In the genomic region with DNA sequence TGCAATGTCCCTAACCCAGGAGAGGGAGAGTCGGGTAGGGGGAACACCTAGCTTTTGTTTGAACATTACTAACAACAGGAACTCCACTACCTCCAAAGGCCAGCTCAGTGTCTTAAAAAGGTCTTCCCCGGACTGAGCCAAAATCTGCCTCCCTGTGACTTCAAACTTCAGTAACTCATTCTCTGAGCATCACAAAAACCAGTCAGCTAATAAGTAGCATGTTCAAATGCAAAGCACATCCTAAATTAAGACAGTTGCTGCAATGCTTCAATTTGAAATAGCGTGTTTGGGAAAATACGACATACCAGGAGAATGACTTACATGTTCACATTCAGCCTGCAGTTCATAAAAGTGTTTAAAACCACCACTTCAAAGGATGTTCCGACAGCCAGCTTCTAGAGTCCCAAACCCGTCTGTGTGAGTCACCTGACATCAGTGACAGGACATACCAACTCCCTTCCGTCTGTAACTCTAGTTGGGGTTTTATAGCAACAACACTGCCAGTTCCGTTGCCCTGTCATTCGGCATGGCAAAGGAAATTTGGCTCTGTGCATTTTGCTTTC, we compare ENCODE assay signal across 8 cellular contexts. TPM values are rescaled to one million over a fixed set of nuclear protein-coding genes. Genes with fewer than 3 reads are reported as not detected.
DNase-seq lines count a peak whose midpoint lies in the region; ATAC-seq, FAIRE-seq and TF ChIP-seq lines count a peak whose summit lies in the region.

No MANE protein-coding gene starts in this region.

- peak in 1 of 2 experiments; percentile 34; a peak in 3 of 5 replicates for TF ChIP-seq RAD21 in A549 (conservative IDR thresholded peaks at IDR 0.05 in 1 of 2, IDR thresholded peaks at IDR 0.05 in 1 of 2)
- no peak for TF ChIP-seq RAD21 in HepG2 (CRISPR knock-in tag; IDR thresholded peaks at IDR 0.05)

- BruUV-seq in OCI-LY7 (replicated peaks; lab: Mats Ljungman, UMichigan) (no TSS peak), HepG2 (replicated peaks; lab: Mats Ljungman, UMichigan) (no TSS peak)

- H3K9ac ChIP-seq in HepG2 (ENCODE audit: insufficient read depth, low read depth, low read length): peak overlapping the region; percentile 69
- no peak overlapping the region for H3K9ac ChIP-seq in kidney (ENCODE audit: low read length in 2 of 2)

- H3K9me3 ChIP-seq in A549 (peaks cover 13% of the 10 kb centered on the region), OCI-LY7 (ENCODE audit: low read length) (no peaks in the 10 kb centered on the region), ascending aorta (no peaks in the 10 kb centered on the region), HepG2 (ENCODE audit: low read length) (no peaks in the 10 kb centered on the region), transverse colon (no peaks in the 10 kb centered on the region), kidney (ENCODE audit: control insufficient read depth in 1 of 2, low read length in 2 of 2) (no peaks in the 10 kb centered on the region)

- POLR2A ChIA-PET in A549 (lab: Yijun Ruan, JAX): interaction anchor here (0.7 to 3.9 kb wide), 12 partner anchors 8 to 642 kb away, joined by 3 to 37 read pairs (median 4); partner anchors contain the start of gene ZFP36L1
- POLR2A ChIA-PET in OCI-LY7 (lab: Charles Lee): interaction anchor here (0.7 to 0.8 kb wide), 2 partner anchors 8 to 123 kb away, joined by 3 to 4 read pairs; no protein-coding TSS in a partner anchor
- POLR2A ChIA-PET in HepG2 (lab: Yijun Ruan, JAX): interaction anchor here (0.6 to 8.6 kb wide), 19 partner anchors 11 to 607 kb away, joined by 3 to 244 read pairs (median 3); partner anchors contain the start of gene ZFP36L1

- TF ChIP-seq POLR2A in A549 (IDR thresholded peaks at IDR 0.05; ENCODE audit: low read length): no peak
- peak in 1 of 2 experiments; percentile 56; a peak in 1 of 4 replicates for TF ChIP-seq POLR2A in HepG2 (IDR thresholded peaks at IDR 0.05; ENCODE audit: insufficient read depth in 1 of 2, low read depth in 2 of 2, low read length in 2 of 2)
- TF ChIP-seq POLR2A in transverse colon (IDR thresholded peaks at IDR 0.05): peak; percentile 38

- no peaks in the 10 kb centered on the region for H3K36me3 ChIP-seq in OCI-LY7 (ENCODE audit: insufficient read depth, low read length)
- no peaks in the 10 kb centered on the region for H3K36me3 ChIP-seq in ascending aorta
- no peaks in the 10 kb centered on the region for H3K36me3 ChIP-seq in HepG2 (replicated peaks in 1 of 2; ENCODE audit: control insufficient read depth in 1 of 2, insufficient read depth in 2 of 2, low read length in 2 of 2)
- H3K36me3 ChIP-seq in transverse colon: no peaks in the 10 kb centered on the region
- no peaks in the 10 kb centered on the region for H3K36me3 ChIP-seq in kidney (ENCODE audit: control insufficient read depth in 1 of 2, insufficient read depth in 2 of 2, low read length in 2 of 2)

- 19% methylated on average over 9 of the region's 9 CpGs for WGBS in A549 (ENCODE audit: missing lambda C conversion rate)
- 3% methylated on average over 9 of the region's 9 CpGs for WGBS in HepG2 (ENCODE audit: low lambda C conversion rate)
- 8 to 24% methylated on average over 2 to 9 of the region's 9 CpGs for WGBS in transverse colon (ENCODE audit: low coverage in 1 of 2), 2 donors

- TF ChIP-seq EP300 in A549 (IDR thresholded peaks at IDR 0.05) (peak; percentile 65 to 84; a peak in 3 of 5 replicates), HepG2 (IDR thresholded peaks at IDR 0.05; ENCODE audit: low read depth in 2 of 2, low read length in 2 of 2) (peak in 1 of 2 experiments; percentile 71; a peak in 2 of 4 replicates), HepG2 (CRISPR knock-in tag; IDR thresholded peaks at IDR 0.05; ENCODE audit: borderline replicate concordance) (peak; percentile 64; the same call in 1 of the 2 replicates), transverse colon (IDR thresholded peaks at IDR 0.05; ENCODE audit: low read depth) (peak; percentile 1)

- ATAC-seq in A549 (0 out of 6 replicates have a peak, but pooled peaks of 1 of the 2 experiments have one; percentile 2), HepG2 (peak; percentile 5; the same call in 2 of the 3 replicates), GM21786 (IDR thresholded peaks at IDR 0.05; ENCODE audit: unreplicated experiment) (no peak)

- H3K79me2 ChIP-seq in OCI-LY7 (ENCODE audit: insufficient read depth, low read depth, low read length): no peaks in the 10 kb centered on the region
- H3K79me2 ChIP-seq in HepG2 (ENCODE audit: insufficient read depth, low read length): no peaks in the 10 kb centered on the region

- H3K4me1 ChIP-seq in A549 (peaks cover 64% of the 10 kb centered on the region), OCI-LY7 (ENCODE audit: insufficient read depth, low read length, poor library complexity, severe bottlenecking) (peaks cover 24% of the 10 kb centered on the region), ascending aorta (peaks cover 11 to 27% of the 10 kb centered on the region in 2 donors), HepG2 (ENCODE audit: insufficient read depth, low read length) (peaks cover 90% of the 10 kb centered on the region), transverse colon (peaks cover 32 to 64% (median 46%) of the 10 kb centered on the region in 4 donors), kidney (ENCODE audit: control insufficient read depth in 1 of 2, insufficient read depth in 1 of 2, low read depth in 1 of 2, low read length in 2 of 2) (peaks cover 41 to 47% of the 10 kb centered on the region in 2 donors)

- TF ChIP-seq CTCF in A549 (IDR thresholded peaks at IDR 0.05): no peak
- no peak for TF ChIP-seq CTCF in OCI-LY7 (conservative IDR thresholded peaks at IDR 0.05; ENCODE audit: low read length)
- TF ChIP-seq CTCF in ascending aorta (IDR thresholded peaks at IDR 0.05): no peak
- no peak for TF ChIP-seq CTCF in HepG2 (CRISPR knock-in tag; IDR thresholded peaks at IDR 0.05)
- no peak for TF ChIP-seq CTCF in transverse colon (IDR thresholded peaks at IDR 0.05)
- no peak for TF ChIP-seq CTCF in kidney (IDR thresholded peaks at IDR 0.05; ENCODE audit: borderline replicate concordance, extremely low read depth, insufficient read depth)

- H3K27me3 ChIP-seq in ascending aorta (no peaks in the 10 kb centered on the region), HepG2 (ENCODE audit: control insufficient read depth in 1 of 2, insufficient read depth in 2 of 2, low read length in 2 of 2) (no peaks in the 10 kb centered on the region), transverse colon (no peaks in the 10 kb centered on the region)

- no peaks in the 10 kb centered on the region for H3K9me2 ChIP-seq in OCI-LY7 (ENCODE audit: insufficient read depth, low read length)

- FAIRE-seq in A549 (lab: Jason Lieb, UNC): peak; percentile 84
- peak; percentile 63 for FAIRE-seq in HepG2 (lab: Jason Lieb, UNC)
- no peak for FAIRE-seq in kidney (lab: Jason Lieb, UNC)

- in situ Hi-C loops in HepG2 (cut with HindIII; ENCODE audit: extremely low pct_ligation_motif_present, low pct_unique_long_range_greater_than_20kb) (no loop called here), transverse colon (cut with MboI; ENCODE audit: low pct_ligation_motif_present in 1 of 4, low pct_unique_long_range_greater_than_20kb in 1 of 4, low sequenced_read_pairs in 3 of 4) (loop anchor here in 2 of 4 donors (10.0 kb wide), 1 partner anchor 535 kb away; no protein-coding TSS in a partner anchor)

- peak overlapping the region; percentile 94 to 100 for H3K27ac ChIP-seq in A549
- no peak overlapping the region for H3K27ac ChIP-seq in OCI-LY7 (ENCODE audit: low read depth, low read length, poor library complexity, severe bottlenecking)
- peak overlapping the region; percentile 74 to 77 for H3K27ac ChIP-seq in ascending aorta
- H3K27ac ChIP-seq in HepG2 (ENCODE audit: extremely low read length, insufficient read depth, low read length): peak overlapping the region; percentile 69
- H3K27ac ChIP-seq in transverse colon: peak overlapping the region; percentile 97 to 100 (median 98)
- peak overlapping the region in 1 of 2 donors; percentile 11 for H3K27ac ChIP-seq in kidney (ENCODE audit: low read depth in 2 of 2, low read length in 2 of 2)

- CTCF ChIA-PET in A549 (lab: Yijun Ruan, JAX) (interaction anchor here (0.7 to 4.2 kb wide), 10 partner anchors 9 to 942 kb away, joined by 3 to 16 read pairs (median 3); no protein-coding TSS in a partner anchor), OCI-LY7 (lab: Charles Lee; ENCODE audit: unreplicated experiment) (interaction anchor here (0.6 to 1.3 kb wide), 3 partner anchors 10 to 95 kb away, joined by 3 to 6 read pairs (median 3); no protein-coding TSS in a partner anchor), HepG2 (lab: Yijun Ruan, JAX; ENCODE audit: low intra/inter-chr PET ratio, low total read pairs) (interaction anchor here (0.8 to 2.3 kb wide), 2 partner anchors 9 to 63 kb away, joined by 4 to 10 read pairs; no protein-coding TSS in a partner anchor)

- no peak overlapping the region for H3K4me3 ChIP-seq in A549
- H3K4me3 ChIP-seq in OCI-LY7 (ENCODE audit: low read depth, low read length, poor library complexity, severe bottlenecking): no peak overlapping the region
- peak overlapping the region in 1 of 2 donors; percentile 15 for H3K4me3 ChIP-seq in ascending aorta
- peak overlapping the region; percentile 37 to 65 (median 51) for H3K4me3 ChIP-seq in HepG2 (replicated peaks in 1 of 3; ENCODE audit: insufficient read depth in 1 of 3, low read depth in 2 of 3, low read length in 3 of 3)
- no peak overlapping the region for H3K4me3 ChIP-seq in transverse colon
- no peak overlapping the region for H3K4me3 ChIP-seq in kidney (ENCODE audit: low read length in 2 of 2)

- H4K20me1 ChIP-seq in OCI-LY7 (ENCODE audit: insufficient read depth, low read length) (no peaks in the 10 kb centered on the region), HepG2 (ENCODE audit: insufficient read depth, low read length) (no peaks in the 10 kb centered on the region)

- H2AFZ ChIP-seq in OCI-LY7 (ENCODE audit: low read length): peak overlapping the region; percentile 82; the same call in 1 of the 2 replicates
- peak overlapping the region; percentile 24 for H2AFZ ChIP-seq in HepG2 (ENCODE audit: low read length)

- peak in 1 of 2 experiments; percentile 76 for DNase-seq in A549 (ENCODE audit: low read depth in 1 of 2, low spot score in 1 of 2)
- no peak for DNase-seq in OCI-LY7 (ENCODE audit: low spot score)
- DNase-seq in ascending aorta (ENCODE audit: low spot score in 2 of 2): peak in 1 of 2 donors; percentile 81
- peak; percentile 96 for DNase-seq in HepG2 (ENCODE audit: low spot score)
- peak; percentile 66 for DNase-seq in transverse colon
- DNase-seq in NCI-H69 (lab: John Stamatoyannopoulos, UW): no peak
- no peak for DNase-seq in kidney

- H3K4me2 ChIP-seq in A549 (peak overlapping the region; percentile 66), OCI-LY7 (ENCODE audit: low read length) (no peak overlapping the region), HepG2 (ENCODE audit: low read depth, low read length) (peak overlapping the region; percentile 80)

- intact Hi-C loops in OCI-LY7 (cut with micrococcal nuclease; ENCODE audit: unreplicated experiment) (no loop called here), ascending aorta (cut with DNase I) (no loop called here), HepG2 (cut with micrococcal nuclease; ENCODE audit: unreplicated experiment) (loop anchor here (2.0 to 10.0 kb wide), 3 partner anchors 51 to 315 kb away; no protein-coding TSS in a partner anchor), transverse colon (cut with DNase I; ENCODE audit: low total_unique reads) (loop anchor here (5.0 kb wide), 1 partner anchor 113 kb away; no protein-coding TSS in a partner anchor), kidney (cut with DNase I) (loop anchor here (10.0 kb wide), 1 partner anchor 105 kb away; no protein-coding TSS in a partner anchor)

RNA-seq across cellular contexts. Expression of gene ZFP36L1, which starts 13.0 kb away (rescaled TPM):
- polyA plus RNA-seq in A549 (2011; rRNA removed): 73.8 and 76.4 TPM in 2 replicates
- 303 and 417 TPM in 2 replicates for polyA plus RNA-seq in A549 (2012; cell fraction: cytosol; rRNA removed)
- polyA plus RNA-seq in A549 (2012; cell fraction: nucleus; rRNA removed): 621 and 1,069 TPM in 2 replicates
- 109 to 135 TPM (median 114 TPM) in 3 replicates for polyA plus RNA-seq in A549 (2017; fragmentation: RNase III; extraction: RNeasy Plus Mini Kit Qiagen cat#74134 plus additional on column Dnase treatment)
- 45.3 and 60.5 TPM in 2 replicates for polyA minus RNA-seq in A549 (2011; rRNA and poly(A)+ RNA removed)
- total RNA-seq in OCI-LY7 (2014; rRNA removed; shearing (Covaris generic)): 24.2 and 25.6 TPM in 2 replicates
- 51.4 and 57.0 TPM in 2 replicates for total RNA-seq in OCI-LY7 (2022)
- 772 TPM for total RNA-seq in ascending aorta
- 7.4 and 8.4 TPM in 2 replicates for total RNA-seq in HepG2 (2016; rRNA removed; fragmentation: Illumina TruSeq; extraction: Trizol)
- 2.6 and 3.4 TPM in 2 replicates for total RNA-seq in HepG2 (2016; cell fraction: cytosol; rRNA removed; fragmentation: Illumina TruSeq; extraction: Trizol; ENCODE audit: low read depth)
- total RNA-seq in HepG2 (2016; cell fraction: insoluble cytoplasmic fraction; rRNA removed; fragmentation: Illumina TruSeq; extraction: Trizol): 7.9 and 8.4 TPM in 2 replicates
- 11.1 and 11.3 TPM in 2 replicates for total RNA-seq in HepG2 (2016; cell fraction: membrane; rRNA removed; fragmentation: Illumina TruSeq; extraction: Trizol)
- 13.8 and 14.1 TPM in 2 replicates for total RNA-seq in HepG2 (2016; cell fraction: nucleus; rRNA removed; fragmentation: Illumina TruSeq; extraction: Trizol)
- polyA plus RNA-seq in HepG2 (2011; rRNA removed): 10.2 and 12.7 TPM in 2 replicates
- 11.2 and 18.0 TPM in 2 replicates for polyA plus RNA-seq in HepG2 (2011; cell fraction: cytosol; rRNA removed)
- polyA plus RNA-seq in HepG2 (2011; cell fraction: nucleus; rRNA removed): 66.5 and 69.1 TPM in 2 replicates
- polyA plus RNA-seq in HepG2 (2012): 23.2 and 32.2 TPM in 2 replicates
- 2.7 and 2.8 TPM in 2 replicates for polyA plus RNA-seq in HepG2 (2016; cell fraction: cytosol; fragmentation: Illumina TruSeq; extraction: Trizol; ENCODE audit: low read depth)
- polyA plus RNA-seq in HepG2 (2016; cell fraction: insoluble cytoplasmic fraction; fragmentation: Illumina TruSeq; extraction: Trizol; ENCODE audit: low read depth): 20.7 and 26.8 TPM in 2 replicates
- 9.2 and 10.1 TPM in 2 replicates for polyA plus RNA-seq in HepG2 (2016; cell fraction: membrane; fragmentation: Illumina TruSeq; extraction: Trizol; ENCODE audit: low read depth)
- 53.8 and 57.0 TPM in 2 replicates for polyA plus RNA-seq in HepG2 (2016; cell fraction: nucleus; fragmentation: Illumina TruSeq; extraction: Trizol; ENCODE audit: insufficient read depth, low read depth)
- polyA minus RNA-seq in HepG2 (2011; rRNA and poly(A)+ RNA removed; ENCODE audit: low replicate concordance): 8.5 and 26.8 TPM in 2 replicates
- polyA minus RNA-seq in HepG2 (2011; cell fraction: cytosol; rRNA and poly(A)+ RNA removed): 56.3 and 73.8 TPM in 2 replicates
- 11.8 and 13.8 TPM in 2 replicates for polyA minus RNA-seq in HepG2 (2011; cell fraction: nucleus; rRNA and poly(A)+ RNA removed)
- 100 to 1,000 TPM; 180 to 712 (median 266) TPM for total RNA-seq in transverse colon
- 289 TPM for total RNA-seq in kidney
- polyA plus RNA-seq in kidney (ENCODE audit: insufficient read depth, low read depth, low replicate concordance): 73.3 TPM

Comparison
In these comparisons a context has a peak if more than half of its experiments do, and no peak if none do; other contexts are left out.
1. DNase-seq: peak in HepG2 (single experiment) and transverse colon (single experiment); none in OCI-LY7 (single experiment), NCI-H69 (single experiment) and kidney (single experiment).
2. H3K4me3 ChIP-seq: peak in HepG2 (3 of 3); none in A549 (single experiment), OCI-LY7 (single experiment), transverse colon (0 of 4) and kidney (0 of 2).
3. intact Hi-C loops: an anchor here in HepG2 (2.0 to 10.0 kb wide), transverse colon (5.0 kb wide) and kidney (10.0 kb wide); none called in OCI-LY7 and ascending aorta.
4. Of the 38 proteins assayed by ChIP-seq in both HepG2 and A549: peak only in HepG2: HDAC2; only in A549: BCL3 and MAX; in both: EP300, FOSL2 and JUNB; in neither: 28; mixed calls (peak in some experiments, not most) for 4.